ENCODE assay signal across 1 cellular context in the genomic region with DNA sequence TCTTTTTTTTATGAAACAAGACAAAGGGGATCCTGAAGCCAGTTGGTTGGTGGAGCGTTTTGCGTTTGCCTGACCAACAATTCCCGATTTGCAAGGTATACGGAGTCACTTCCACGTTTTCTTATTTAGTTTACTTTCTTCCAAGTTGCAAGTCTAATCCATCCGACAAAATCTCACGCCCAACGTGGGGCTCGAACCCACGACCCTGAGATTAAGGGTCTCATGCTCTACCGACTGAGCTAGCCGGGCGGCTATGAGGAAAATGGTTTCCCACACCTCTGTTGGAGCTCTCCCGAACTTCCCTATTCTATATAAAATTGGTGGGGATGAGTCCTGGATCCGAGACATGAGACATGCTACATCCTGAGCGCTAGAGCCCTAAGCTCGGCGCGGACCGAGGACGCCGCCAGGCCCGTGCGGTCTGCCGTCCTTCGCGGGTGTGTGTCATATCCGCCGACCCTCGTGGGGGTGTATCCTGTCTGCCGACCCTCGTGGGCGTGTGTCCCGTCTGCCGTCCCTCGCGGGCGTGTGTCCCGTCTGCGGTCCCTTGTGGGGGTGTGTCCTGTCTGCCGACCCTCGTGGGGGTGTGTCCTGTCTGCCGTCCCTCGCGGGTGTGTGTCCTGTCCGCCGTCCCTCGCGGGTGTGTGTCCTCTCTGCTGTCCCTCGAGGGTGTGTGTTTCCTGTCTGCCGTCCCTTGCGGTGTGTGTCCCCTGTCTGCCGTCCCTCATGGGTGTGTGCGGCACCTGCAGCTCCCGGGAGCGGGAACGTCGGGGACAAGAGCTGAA.
TF ChIP-seq lines count a peak whose summit lies in the region.

No MANE protein-coding gene starts in this region.

TF ChIP-seq in HEK293, 187 proteins besides CTCF, POLR2A, EP300 and RAD21 (continued from another document and continues in another):
- TF ChIP-seq PATZ1 (tag by site-specific recombination; IDR thresholded peaks at IDR 0.05) (peak; percentile 84), PRDM1 (tag by site-specific recombination; IDR thresholded peaks at IDR 0.05) (peak; percentile 80), ZBTB8A (tag by site-specific recombination; IDR thresholded peaks at IDR 0.05) (peak; percentile 82), KLF1 (tag by site-specific recombination; IDR thresholded peaks at IDR 0.05) (peak; percentile 58), ZNF10 (tag by site-specific recombination; IDR thresholded peaks at IDR 0.05) (0 out of 2 replicates have a peak, but pooled peaks have one; percentile 19), ZFP37 (tag by site-specific recombination; IDR thresholded peaks at IDR 0.05) (0 out of 2 replicates have a peak, but pooled peaks have one; percentile 12), ZBTB21 (tag by site-specific recombination; IDR thresholded peaks at IDR 0.05) (peak; percentile 15; the same call in 1 of the 2 replicates), ZXDB (tag by site-specific recombination; IDR thresholded peaks at IDR 0.05) (no peak; the same call in 1 of the 2 replicates), KLF9 (tag by site-specific recombination; IDR thresholded peaks at IDR 0.05; ENCODE audit: low read depth) (peak; percentile 99), GLIS1 (tag by site-specific recombination; IDR thresholded peaks at IDR 0.05) (0 out of 2 replicates have a peak, but pooled peaks have one; percentile 5), ZNF561 (tag by site-specific recombination; IDR thresholded peaks at IDR 0.05; ENCODE audit: borderline replicate concordance) (peak; percentile 92), GLIS2 (tag by site-specific recombination; IDR thresholded peaks at IDR 0.05) (peak; percentile 61; the same call in 1 of the 2 replicates), ZNF692 (tag by site-specific recombination; IDR thresholded peaks at IDR 0.05) (peak; percentile 66), SP3 (tag by site-specific recombination; IDR thresholded peaks at IDR 0.05) (peak; percentile 63), ZNF660 (tag by site-specific recombination; IDR thresholded peaks at IDR 0.05) (peak; percentile 94), ZNF169 (tag by site-specific recombination; IDR thresholded peaks at IDR 0.05) (no peak), ZBTB7A (tag by site-specific recombination; IDR thresholded peaks at IDR 0.05; ENCODE audit: low read depth) (peak; percentile 66; the same call in 1 of the 2 replicates), ZNF558 (tag by site-specific recombination; IDR thresholded peaks at IDR 0.05) (peak; percentile 79; the same call in 1 of the 2 replicates), ZBTB6 (tag by site-specific recombination; IDR thresholded peaks at IDR 0.05) (peak; percentile 97), ZSCAN23 (tag by site-specific recombination; IDR thresholded peaks at IDR 0.05) (peak; percentile 49; the same call in 1 of the 2 replicates), ZBTB48 (tag by site-specific recombination; IDR thresholded peaks at IDR 0.05) (peak; percentile 95), EGR2 (tag by site-specific recombination; IDR thresholded peaks at IDR 0.05; ENCODE audit: low read depth) (peak; percentile 87), ZNF560 (tag by site-specific recombination; IDR thresholded peaks at IDR 0.05; ENCODE audit: borderline replicate concordance) (no peak), ZNF785 (tag by site-specific recombination; IDR thresholded peaks at IDR 0.05) (0 out of 2 replicates have a peak, but pooled peaks have one; percentile 18), ZNF600 (tag by site-specific recombination; IDR thresholded peaks at IDR 0.05) (peak; percentile 96), ZNF580 (tag by site-specific recombination; IDR thresholded peaks at IDR 0.05) (peak; percentile 84; the same call in 1 of the 2 replicates), ZNF626 (tag by site-specific recombination; IDR thresholded peaks at IDR 0.05) (no peak), KLF17 (tag by site-specific recombination; IDR thresholded peaks at IDR 0.05) (peak; percentile 63), ZNF629 (tag by site-specific recombination; IDR thresholded peaks at IDR 0.05) (peak; percentile 81), ZNF624 (tag by site-specific recombination; IDR thresholded peaks at IDR 0.05) (no peak), ZNF366 (tag by site-specific recombination; conservative IDR thresholded peaks at IDR 0.05) (peak; percentile 61; the same call in 1 of the 2 replicates), ZNF2 (tag by site-specific recombination; IDR thresholded peaks at IDR 0.05) (peak; percentile 49; the same call in 1 of the 2 replicates), ZNF248 (tag by site-specific recombination; IDR thresholded peaks at IDR 0.05) (no peak), ZFHX2 (tag by site-specific recombination; conservative IDR thresholded peaks at IDR 0.05) (peak; percentile 88), IKZF3 (tag by site-specific recombination; IDR thresholded peaks at IDR 0.05) (peak; percentile 99), SP2 (tag by site-specific recombination; IDR thresholded peaks at IDR 0.05) (peak; percentile 69)
- TF ChIP-seq, protein P1, sequence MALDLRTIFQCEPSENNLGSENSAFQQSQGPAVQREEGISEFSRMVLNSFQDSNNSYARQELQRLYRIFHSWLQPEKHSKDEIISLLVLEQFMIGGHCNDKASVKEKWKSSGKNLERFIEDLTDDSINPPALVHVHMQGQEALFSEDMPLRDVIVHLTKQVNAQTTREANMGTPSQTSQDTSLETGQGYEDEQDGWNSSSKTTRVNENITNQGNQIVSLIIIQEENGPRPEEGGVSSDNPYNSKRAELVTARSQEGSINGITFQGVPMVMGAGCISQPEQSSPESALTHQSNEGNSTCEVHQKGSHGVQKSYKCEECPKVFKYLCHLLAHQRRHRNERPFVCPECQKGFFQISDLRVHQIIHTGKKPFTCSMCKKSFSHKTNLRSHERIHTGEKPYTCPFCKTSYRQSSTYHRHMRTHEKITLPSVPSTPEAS (tag by site-specific recombination; IDR thresholded peaks at IDR 0.05): peak; percentile 46; the same call in 1 of the 2 replicates
- TF ChIP-seq, protein P2, sequence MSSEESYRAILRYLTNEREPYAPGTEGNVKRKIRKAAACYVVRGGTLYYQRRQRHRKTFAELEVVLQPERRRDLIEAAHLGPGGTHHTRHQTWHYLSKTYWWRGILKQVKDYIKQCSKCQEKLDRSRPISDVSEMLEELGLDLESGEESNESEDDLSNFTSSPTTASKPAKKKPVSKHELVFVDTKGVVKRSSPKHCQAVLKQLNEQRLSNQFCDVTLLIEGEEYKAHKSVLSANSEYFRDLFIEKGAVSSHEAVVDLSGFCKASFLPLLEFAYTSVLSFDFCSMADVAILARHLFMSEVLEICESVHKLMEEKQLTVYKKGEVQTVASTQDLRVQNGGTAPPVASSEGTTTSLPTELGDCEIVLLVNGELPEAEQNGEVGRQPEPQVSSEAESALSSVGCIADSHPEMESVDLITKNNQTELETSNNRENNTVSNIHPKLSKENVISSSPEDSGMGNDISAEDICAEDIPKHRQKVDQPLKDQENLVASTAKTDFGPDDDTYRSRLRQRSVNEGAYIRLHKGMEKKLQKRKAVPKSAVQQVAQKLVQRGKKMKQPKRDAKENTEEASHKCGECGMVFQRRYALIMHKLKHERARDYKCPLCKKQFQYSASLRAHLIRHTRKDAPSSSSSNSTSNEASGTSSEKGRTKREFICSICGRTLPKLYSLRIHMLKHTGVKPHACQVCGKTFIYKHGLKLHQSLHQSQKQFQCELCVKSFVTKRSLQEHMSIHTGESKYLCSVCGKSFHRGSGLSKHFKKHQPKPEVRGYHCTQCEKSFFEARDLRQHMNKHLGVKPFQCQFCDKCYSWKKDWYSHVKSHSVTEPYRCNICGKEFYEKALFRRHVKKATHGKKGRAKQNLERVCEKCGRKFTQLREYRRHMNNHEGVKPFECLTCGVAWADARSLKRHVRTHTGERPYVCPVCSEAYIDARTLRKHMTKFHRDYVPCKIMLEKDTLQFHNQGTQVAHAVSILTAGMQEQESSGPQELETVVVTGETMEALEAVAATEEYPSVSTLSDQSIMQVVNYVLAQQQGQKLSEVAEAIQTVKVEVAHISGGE (tag by site-specific recombination; conservative IDR thresholded peaks at IDR 0.05; ENCODE audit: low read depth): peak; percentile 94
- TF ChIP-seq, protein P3, sequence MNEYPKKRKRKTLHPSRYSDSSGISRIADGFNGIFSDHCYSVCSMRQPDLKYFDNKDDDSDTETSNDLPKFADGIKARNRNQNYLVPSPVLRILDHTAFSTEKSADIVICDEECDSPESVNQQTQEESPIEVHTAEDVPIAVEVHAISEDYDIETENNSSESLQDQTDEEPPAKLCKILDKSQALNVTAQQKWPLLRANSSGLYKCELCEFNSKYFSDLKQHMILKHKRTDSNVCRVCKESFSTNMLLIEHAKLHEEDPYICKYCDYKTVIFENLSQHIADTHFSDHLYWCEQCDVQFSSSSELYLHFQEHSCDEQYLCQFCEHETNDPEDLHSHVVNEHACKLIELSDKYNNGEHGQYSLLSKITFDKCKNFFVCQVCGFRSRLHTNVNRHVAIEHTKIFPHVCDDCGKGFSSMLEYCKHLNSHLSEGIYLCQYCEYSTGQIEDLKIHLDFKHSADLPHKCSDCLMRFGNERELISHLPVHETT (tag by site-specific recombination; IDR thresholded peaks at IDR 0.05): peak; percentile 33; the same call in 1 of the 2 replicates
- TF ChIP-seq, protein P4, sequence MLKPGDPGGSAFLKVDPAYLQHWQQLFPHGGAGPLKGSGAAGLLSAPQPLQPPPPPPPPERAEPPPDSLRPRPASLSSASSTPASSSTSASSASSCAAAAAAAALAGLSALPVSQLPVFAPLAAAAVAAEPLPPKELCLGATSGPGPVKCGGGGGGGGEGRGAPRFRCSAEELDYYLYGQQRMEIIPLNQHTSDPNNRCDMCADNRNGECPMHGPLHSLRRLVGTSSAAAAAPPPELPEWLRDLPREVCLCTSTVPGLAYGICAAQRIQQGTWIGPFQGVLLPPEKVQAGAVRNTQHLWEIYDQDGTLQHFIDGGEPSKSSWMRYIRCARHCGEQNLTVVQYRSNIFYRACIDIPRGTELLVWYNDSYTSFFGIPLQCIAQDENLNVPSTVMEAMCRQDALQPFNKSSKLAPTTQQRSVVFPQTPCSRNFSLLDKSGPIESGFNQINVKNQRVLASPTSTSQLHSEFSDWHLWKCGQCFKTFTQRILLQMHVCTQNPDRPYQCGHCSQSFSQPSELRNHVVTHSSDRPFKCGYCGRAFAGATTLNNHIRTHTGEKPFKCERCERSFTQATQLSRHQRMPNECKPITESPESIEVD (tag by site-specific recombination; IDR thresholded peaks at IDR 0.05): 0 out of 2 replicates have a peak, but pooled peaks have one; percentile 21
